In genomic region chr2:43210467-43211303, GRCh38 we compare ENCODE assay signal across 8 cellular contexts.
DNase-seq lines count a peak whose midpoint lies in the region; ATAC-seq, FAIRE-seq and TF ChIP-seq lines count a peak whose summit lies in the region.

No MANE protein-coding gene starts in this region.

- no peak for ATAC-seq in GM21825 (IDR thresholded peaks at IDR 0.05; ENCODE audit: unreplicated experiment)

- H3K27ac ChIP-seq in neutrophil, result peak overlapping the region; percentile 95

- H3K27me3 ChIP-seq in neutrophil, result no peaks in the 10 kb centered on the region

- no peaks in the 10 kb centered on the region for H3K36me3 ChIP-seq in neutrophil

- peak overlapping the region; percentile 89 for H3K27ac Mint-ChIP-seq in dendritic cell treated with granulocyte-macrophage colony-stimulating factor and Interleukin-4, amounts not matched to agents 40 ng/mL and 50 ng/mL, for 4 days

- peaks cover 50% of the 10 kb centered on the region for H3K4me1 Mint-ChIP-seq in dendritic cell treated with granulocyte-macrophage colony-stimulating factor and Interleukin-4, amounts not matched to agents 40 ng/mL and 50 ng/mL, for 4 days (ENCODE audit: low read depth)

- no peaks in the 10 kb centered on the region for H3K36me3 Mint-ChIP-seq in dendritic cell treated with granulocyte-macrophage colony-stimulating factor and Interleukin-4, amounts not matched to agents 40 ng/mL and 50 ng/mL, for 4 days (ENCODE audit: low read depth)

- H3K9me3 Mint-ChIP-seq in dendritic cell treated with granulocyte-macrophage colony-stimulating factor and Interleukin-4, amounts not matched to agents 40 ng/mL and 50 ng/mL, for 4 days, result no peaks in the 10 kb centered on the region

- peak; percentile 76 to 77 for DNase-seq in AML-193 (lab: John Stamatoyannopoulos, UW)
- DNase-seq in NCI-H526 treated with DMSO at 0.1 percent for 48 hours (lab: John Stamatoyannopoulos, UW), result peak; percentile 12
- DNase-seq in HTR-8/SVneo (ENCODE audit: insufficient read length, low spot score), result no peak
- DNase-seq in foreskin melanocyte, result no peak
- no peak for DNase-seq in ACHN

- intact Hi-C loops in dendritic cell treated with granulocyte-macrophage colony-stimulating factor and Interleukin-4, amounts not matched to agents 40 ng/mL and 50 ng/mL, for 4 days (cut with micrococcal nuclease), result no loop called here

- peaks cover 98 to 99% of the 10 kb centered on the region in 2 experiments for H3K4me1 ChIP-seq in neutrophil (ENCODE audit: control insufficient read depth in 1 of 2, insufficient read depth in 1 of 2, low read depth in 1 of 2, low read length in 1 of 2)

- no peaks in the 10 kb centered on the region for H3K9me3 ChIP-seq in neutrophil

- no peak for TF ChIP-seq CTCF in neutrophil (IDR thresholded peaks at IDR 0.05)

- H3K4me3 Mint-ChIP-seq in dendritic cell treated with granulocyte-macrophage colony-stimulating factor and Interleukin-4, amounts not matched to agents 40 ng/mL and 50 ng/mL, for 4 days, result no peak overlapping the region

- H3K4me3 ChIP-seq in neutrophil (ENCODE audit: low read depth in 1 of 2, low read length in 1 of 2), result peak overlapping the region; percentile 41 to 46

- peaks cover 4% of the 10 kb centered on the region for H3K27me3 Mint-ChIP-seq in dendritic cell treated with granulocyte-macrophage colony-stimulating factor and Interleukin-4, amounts not matched to agents 40 ng/mL and 50 ng/mL, for 4 days

- no peak for FAIRE-seq in HTR-8/SVneo (lab: Jason Lieb, UNC)

- in situ Hi-C loops in ACHN (cut with HindIII; ENCODE audit: low pct_ligation_motif_present, low pct_unique_long_range_greater_than_20kb, low sequenced_read_pairs), result no loop called here

Comparison
In these comparisons a context has a peak if more than half of its experiments do, and no peak if none do; other contexts are left out.
1. DNase-seq: peak in AML-193 (2 of 2) and NCI-H526 treated with DMSO at 0.1 percent for 48 hours (single experiment); none in HTR-8/SVneo (single experiment), foreskin melanocyte (single experiment) and ACHN (single experiment).